In the genomic region with DNA sequence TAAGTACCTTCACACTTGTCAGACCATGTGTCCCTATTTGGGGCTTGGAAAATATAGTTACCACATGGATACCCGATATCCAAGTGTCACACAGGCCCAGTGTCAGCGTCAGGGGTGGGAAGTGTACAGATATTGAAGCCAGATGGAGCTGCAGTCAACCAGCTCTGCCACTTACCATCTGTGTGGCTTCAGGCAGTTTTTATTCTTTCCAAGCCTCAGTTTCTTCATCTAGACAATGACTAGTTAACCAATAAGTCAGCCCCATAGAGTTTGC, we compare ENCODE assay signal across 19 cellular contexts.
"Had no signal": no experiment of that assay in that cellular context is flagged by ENCODE, and none has a peak within 500 bp of the region (broad histone marks: within the 10 kb centered on the region; RNA-seq: fewer than 3 reads in every experiment).

No MANE protein-coding gene starts in this region.

- H3K36me3 ChIP-seq: breast epithelium, heart right ventricle, left lung, neutrophil, ovary, tibial nerve had no signal

- H3K4me3 ChIP-seq: breast epithelium, heart right ventricle, left lung, mucosa of descending colon, ovary, tibial nerve had no signal

- H3K27ac ChIP-seq: breast epithelium, heart right ventricle, left lung, neutrophil, ovary, tibial nerve had no signal

- H3K9me3 ChIP-seq: left lung, mucosa of descending colon, neutrophil, ovary had no signal

- H3K4me1 ChIP-seq: breast epithelium had no signal

- DNase-seq: activated CD4-positive, alpha-beta T cell treated with anti-CD3 and anti-CD28 coated beads for 36 hours; activated CD4-positive, CD25-positive, alpha-beta regulatory T cell; activated CD8-positive, alpha-beta memory T cell treated with anti-CD3 and anti-CD28 coated beads, Interleukin-2, amount 10 ng/mL, durations not matched to agents 7 days and 5 days; activated CD8-positive, alpha-beta T cell treated with anti-CD3 and anti-CD28 coated beads, Interleukin-2, amount 10 ng/mL, durations not matched to agents 7 days and 5 days; activated naive CD8-positive, alpha-beta T cell treated with anti-CD3 and anti-CD28 coated beads, Interleukin-2, amount 50 U/mL, for 24 hours; activated T-cell treated with anti-CD3 and anti-CD28 coated beads, Interleukin-2, amount 50 U/mL, for 48 hours; amygdala; endodermal cell; foreskin fibroblast; heart right ventricle; left lung; mucosa of descending colon; ovary; stimulated activated CD4-positive, alpha-beta T cell treated with anti-CD3 and anti-CD28 coated beads, Interleukin-2, amount 100 ng/mL, for 48 hours; stimulated activated naive CD4-positive, alpha-beta T cell treated with Interleukin-2 at 50 U/mL for 16 hours had no signal

- ATAC-seq: activated CD4-positive, alpha-beta T cell treated with anti-CD3 and anti-CD28 coated beads for 36 hours; activated CD8-positive, alpha-beta memory T cell treated with anti-CD3 and anti-CD28 coated beads, Interleukin-2, amount 10 ng/mL, durations not matched to agents 7 days and 5 days; activated CD8-positive, alpha-beta T cell treated with anti-CD3 and anti-CD28 coated beads, Interleukin-2, amount 10 ng/mL, durations not matched to agents 7 days and 5 days; activated naive CD8-positive, alpha-beta T cell treated with anti-CD3 and anti-CD28 coated beads, Interleukin-2, amount 50 U/mL, for 24 hours; esophagus mucosa; left lung; mucosa of descending colon had no signal

- H3K27me3 ChIP-seq: breast epithelium, ovary, tibial nerve had no signal
